ENCODE assay signal across 10 cellular contexts in the genomic region with DNA sequence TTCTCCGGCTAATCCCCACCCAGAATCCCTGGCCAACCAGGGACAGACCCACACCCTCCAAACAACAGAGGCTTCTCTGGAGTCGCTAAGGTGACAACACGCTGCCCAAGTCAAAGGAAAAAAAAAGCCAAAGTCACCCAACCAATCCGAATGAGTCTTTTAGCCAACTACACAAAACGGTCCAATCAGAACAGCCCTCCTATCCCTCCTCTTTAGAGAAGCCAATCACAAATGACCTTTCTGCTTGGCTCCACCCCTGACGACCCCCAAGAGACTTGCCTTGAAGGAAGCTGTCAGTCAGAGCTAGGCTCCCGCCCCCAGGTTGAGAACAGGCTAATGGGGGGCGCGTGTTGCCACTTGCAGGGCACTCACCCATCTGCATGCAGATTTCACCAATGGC. TPM values are rescaled to one million over a fixed set of nuclear protein-coding genes. Genes with fewer than 3 reads are reported as not detected.
DNase-seq lines count a peak whose midpoint lies in the region; ATAC-seq and TF ChIP-seq lines count a peak whose summit lies in the region.
"Had no signal": no experiment of that assay in that cellular context is flagged by ENCODE, and none has a peak within 500 bp of the region (broad histone marks: within the 10 kb centered on the region; RNA-seq: fewer than 3 reads in every experiment).

No MANE protein-coding gene starts in this region.

- H3K9me3 Mint-ChIP-seq in neural crest cell: no peaks in the 10 kb centered on the region
- no peaks in the 10 kb centered on the region for H3K9me3 Mint-ChIP-seq in mesothelial cell of epicardium
- H3K9me3 Mint-ChIP-seq: CD4-positive, CD25-positive, alpha-beta regulatory T cell had no signal

- ATAC-seq in HG02870 (IDR thresholded peaks at IDR 0.05; ENCODE audit: unreplicated experiment) (no peak), HG02642 (IDR thresholded peaks at IDR 0.05; ENCODE audit: poor library complexity, unreplicated experiment) (no peak)

- DNase-seq in SKM-1 treated with dmso at 0.1 percent for 144 hours (lab: John Stamatoyannopoulos, UW; ENCODE audit: unreplicated experiment): peak; percentile 24
- DNase-seq in SKM-1 (lab: John Stamatoyannopoulos, UW; ENCODE audit: unreplicated experiment): no peak
- DNase-seq in NCI-H128 (lab: John Stamatoyannopoulos, UW; ENCODE audit: unreplicated experiment): peak; percentile 39
- peak; percentile 49 for DNase-seq in amniotic epithelial cell (ENCODE audit: low read depth)
- DNase-seq in neural crest cell (ENCODE audit: low read depth, low spot score): peak; percentile 50
- no peak for DNase-seq in mesothelial cell of epicardium (ENCODE audit: low spot score in 2 of 2, unreplicated experiment in 2 of 2)

- H3K27ac Mint-ChIP-seq in neural crest cell (ENCODE audit: unreplicated experiment) (no peak overlapping the region), mesothelial cell of epicardium (no peak overlapping the region)
- H3K27ac Mint-ChIP-seq: CD4-positive, CD25-positive, alpha-beta regulatory T cell had no signal

- TF ChIP-seq CTCF in neural crest cell (conservative IDR thresholded peaks at IDR 0.05) (no peak), mesothelial cell of epicardium (IDR thresholded peaks at IDR 0.05; ENCODE audit: unreplicated experiment) (no peak)

- H3K4me3 Mint-ChIP-seq in neural crest cell (peak overlapping the region; percentile 81), mesothelial cell of epicardium (no peak overlapping the region)

- peaks cover 11% of the 10 kb centered on the region for H3K36me3 Mint-ChIP-seq in neural crest cell (ENCODE audit: low read depth)
- peaks cover 39% of the 10 kb centered on the region for H3K36me3 Mint-ChIP-seq in mesothelial cell of epicardium

- H3K27me3 Mint-ChIP-seq in neural crest cell (ENCODE audit: low read depth): peaks cover 4% of the 10 kb centered on the region
- H3K27me3 Mint-ChIP-seq in mesothelial cell of epicardium (ENCODE audit: low read depth): no peaks in the 10 kb centered on the region
- H3K27me3 Mint-ChIP-seq: CD4-positive, CD25-positive, alpha-beta regulatory T cell had no signal

- H3K4me1 Mint-ChIP-seq in neural crest cell (peaks cover 8% of the 10 kb centered on the region), mesothelial cell of epicardium (no peaks in the 10 kb centered on the region)

RNA-seq across cellular contexts. Expression of gene FBXW9, which starts 6.6 kb away (rescaled TPM):
- total RNA-seq in neural crest cell (15.9 and 16.0 TPM in 2 replicates), mesothelial cell of epicardium (9.6 to 9.8 TPM (median 9.8 TPM) in 3 replicates)

RNA-seq across cellular contexts. Expression of gene GNG14, which starts 15.3 kb away (rescaled TPM):
- total RNA-seq in neural crest cell (not detected in 2 replicates), mesothelial cell of epicardium (not detected in 3 replicates)
- total RNA-seq: CD4-positive, CD25-positive, alpha-beta regulatory T cell; lung had no signal

RNA-seq across cellular contexts. Expression of gene TNPO2, which starts 20.7 kb away (rescaled TPM):
- total RNA-seq in neural crest cell: 127 and 138 TPM in 2 replicates
- 105 to 116 TPM (median 105 TPM) in 3 replicates for total RNA-seq in mesothelial cell of epicardium

RNA-seq across cellular contexts. Expression of gene DHPS, which starts 21.4 kb away (rescaled TPM):
- 98.8 and 106 TPM in 2 replicates for total RNA-seq in neural crest cell
- 91.3 to 101 TPM (median 97.0 TPM) in 3 replicates for total RNA-seq in mesothelial cell of epicardium

RNA-seq across cellular contexts. Expression of gene TRIR, which starts 31.4 kb away (rescaled TPM):
- total RNA-seq in neural crest cell (233 and 246 TPM in 2 replicates), mesothelial cell of epicardium (148 to 161 TPM (median 156 TPM) in 3 replicates)

Comparison
In these comparisons a context has a peak if more than half of its experiments do, and no peak if none do; other contexts are left out.
1. DNase-seq: peak in SKM-1 treated with dmso at 0.1 percent for 144 hours (single experiment), NCI-H128 (single experiment), amniotic epithelial cell (single experiment) and neural crest cell (single experiment); none in SKM-1 (single experiment) and mesothelial cell of epicardium (0 of 2).